In the genomic region with DNA sequence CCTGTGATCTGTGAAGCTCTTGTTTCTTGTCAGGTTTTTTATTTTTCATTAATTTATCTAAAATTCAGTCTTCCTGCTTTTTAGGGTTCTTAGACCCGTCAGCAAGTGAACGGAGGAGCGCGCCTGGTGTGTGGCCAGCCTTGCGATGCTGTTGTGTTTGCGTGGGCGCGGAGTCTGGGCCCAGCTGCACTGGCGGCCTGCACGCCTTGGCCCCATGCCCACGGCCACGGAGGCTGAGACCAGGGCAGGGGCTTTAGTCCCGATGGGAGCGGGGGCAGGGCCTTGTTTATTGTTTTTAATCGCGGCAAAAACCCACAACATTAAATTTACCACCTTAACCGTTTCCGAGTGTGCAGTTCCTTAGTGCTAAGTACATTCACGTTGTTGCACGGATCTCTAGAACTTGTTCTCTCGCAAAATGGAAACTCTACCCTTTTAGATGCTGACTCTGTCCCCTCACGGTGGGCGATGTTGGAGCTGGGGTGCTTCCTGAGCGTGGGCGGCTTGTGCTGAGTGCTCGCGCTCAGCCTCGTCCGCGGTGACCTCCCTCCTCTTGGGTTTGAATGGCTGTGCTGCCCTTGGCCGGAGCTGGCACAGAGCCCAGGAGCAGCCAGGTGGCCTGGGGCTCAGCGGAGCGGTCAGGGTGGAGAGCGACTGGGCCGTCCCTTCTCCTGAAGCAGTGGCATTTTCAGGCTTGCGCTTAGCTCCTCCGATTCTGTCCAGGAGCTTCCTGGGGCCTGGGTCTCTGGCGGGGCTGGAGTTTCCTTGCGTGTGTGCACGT, we compare ENCODE assay signal across 14 cellular contexts.
DNase-seq lines count a peak whose midpoint lies in the region; ATAC-seq and TF ChIP-seq lines count a peak whose summit lies in the region.
"Had no signal": no experiment of that assay in that cellular context is flagged by ENCODE, and none has a peak within 500 bp of the region (broad histone marks: within the 10 kb centered on the region; RNA-seq: fewer than 3 reads in every experiment).

No MANE protein-coding gene starts in this region.

- DNase-seq in Ammon's horn (ENCODE audit: low spot score) (peak; percentile 83), WERI-Rb-1 (peak; percentile 33), head of caudate nucleus (peak in 41 of 42 donors; percentile 60 to 91 (median 80)), omental fat pad (ENCODE audit: low spot score) (peak; percentile 22), HEK293T (ENCODE audit: extremely low spot score) (no peak), HFFc6 (no peak), germinal center (ENCODE audit: low spot score) (no peak)
- DNase-seq: cortex of kidney; NCI-H524; stimulated activated CD8-positive, alpha-beta memory T cell treated with anti-CD3 and anti-CD28 coated beads, Interleukin-4, amount 100 ng/mL, for 48 hours; T-helper 17 cell had no signal

- intact Hi-C loops in head of caudate nucleus (cut with DNase I), result no loop called here

- no peak overlapping the region for H3K27ac Mint-ChIP-seq in HFFc6
- H3K27ac Mint-ChIP-seq: T-helper 17 cell had no signal

- TF ChIP-seq CTCF in WERI-Rb-1 (IDR thresholded peaks at IDR 0.05; ENCODE audit: low read depth, low read length) (no peak), omental fat pad (IDR thresholded peaks at IDR 0.05) (no peak), HFFc6 (IDR thresholded peaks at IDR 0.05) (no peak)

- ATAC-seq in omental fat pad (ENCODE audit: low FRiP score), result no peak
- ATAC-seq in GM21723 (IDR thresholded peaks at IDR 0.05; ENCODE audit: unreplicated experiment), result no peak
- ATAC-seq: T-helper 17 cell had no signal

- POLR2A ChIA-PET in HEK293T (lab: Yijun Ruan, JAX), result no interaction called here

- peaks cover 1% of the 10 kb centered on the region; the same call in 1 of the 2 replicates for H3K9me3 Mint-ChIP-seq in HFFc6

- no peak overlapping the region for H3K4me3 Mint-ChIP-seq in HFFc6
- H3K4me3 Mint-ChIP-seq: T-helper 17 cell had no signal

- peaks cover 10% of the 10 kb centered on the region; the same call in 1 of the 2 replicates for H3K36me3 Mint-ChIP-seq in HFFc6 (ENCODE audit: low read depth)

- no peaks in the 10 kb centered on the region for H3K9me3 ChIP-seq in WERI-Rb-1 (ENCODE audit: severe bottlenecking)
- H3K9me3 ChIP-seq: prostate gland had no signal

- no peak overlapping the region for H3K4me3 ChIP-seq in WERI-Rb-1 (ENCODE audit: low read depth, low read length)
- H3K4me3 ChIP-seq: prostate gland had no signal

- peaks cover 6% of the 10 kb centered on the region for H3K27me3 Mint-ChIP-seq in HFFc6 (ENCODE audit: insufficient read depth)
- H3K27me3 Mint-ChIP-seq: IgD-negative memory B cell, T-helper 17 cell had no signal

- H3K36me3 ChIP-seq in WERI-Rb-1, result no peaks in the 10 kb centered on the region
- H3K36me3 ChIP-seq: prostate gland had no signal

- no peaks in the 10 kb centered on the region for H3K27me3 ChIP-seq in WERI-Rb-1 (ENCODE audit: insufficient read depth, low read depth, severe bottlenecking)

- no peak overlapping the region for H3K27ac ChIP-seq in WERI-Rb-1

- peaks cover 5% of the 10 kb centered on the region; the same call in 1 of the 2 replicates for H3K4me1 Mint-ChIP-seq in HFFc6 (ENCODE audit: low read depth)

- CTCF ChIA-PET in HEK293T (lab: Yijun Ruan, JAX), result no interaction called here

TF ChIP-seq in HEK293T, 16 proteins besides CTCF, POLR2A, EP300 and RAD21:
- TF ChIP-seq FOXK2 (IDR thresholded peaks at IDR 0.05) (no peak), NFRKB (IDR thresholded peaks at IDR 0.05) (no peak), TARDBP (IDR thresholded peaks at IDR 0.05) (no peak), ELF4 (IDR thresholded peaks at IDR 0.05) (no peak), LEF1 (IDR thresholded peaks at IDR 0.05; ENCODE audit: borderline replicate concordance) (no peak), L3MBTL2 (conservative IDR thresholded peaks at IDR 0.05) (no peak), SUZ12 (IDR thresholded peaks at IDR 0.05) (no peak), SP1 (IDR thresholded peaks at IDR 0.05) (no peak)
- TF ChIP-seq, protein P1, sequence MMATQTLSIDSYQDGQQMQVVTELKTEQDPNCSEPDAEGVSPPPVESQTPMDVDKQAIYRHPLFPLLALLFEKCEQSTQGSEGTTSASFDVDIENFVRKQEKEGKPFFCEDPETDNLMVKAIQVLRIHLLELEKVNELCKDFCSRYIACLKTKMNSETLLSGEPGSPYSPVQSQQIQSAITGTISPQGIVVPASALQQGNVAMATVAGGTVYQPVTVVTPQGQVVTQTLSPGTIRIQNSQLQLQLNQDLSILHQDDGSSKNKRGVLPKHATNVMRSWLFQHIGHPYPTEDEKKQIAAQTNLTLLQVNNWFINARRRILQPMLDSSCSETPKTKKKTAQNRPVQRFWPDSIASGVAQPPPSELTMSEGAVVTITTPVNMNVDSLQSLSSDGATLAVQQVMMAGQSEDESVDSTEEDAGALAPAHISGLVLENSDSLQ (IDR thresholded peaks at IDR 0.05), result no peak

Comparison
In these comparisons a context has a peak if more than half of its experiments do, and no peak if none do; other contexts are left out.
1. DNase-seq: peak in Ammon's horn (single experiment), WERI-Rb-1 (single experiment), head of caudate nucleus (41 of 42) and omental fat pad (single experiment); none in HEK293T (single experiment), HFFc6 (single experiment) and germinal center (single experiment).